1 cellular context compared by ENCODE assay signal in genomic region chr7:106750773-106751172, GRCh38.
TF ChIP-seq lines count a peak whose summit lies in the region.

No MANE protein-coding gene starts in this region.

TF ChIP-seq in K562, 482 proteins besides CTCF, POLR2A, EP300 and RAD21 (continued from another document):
- no peak for TF ChIP-seq ATF4 (CRISPR knock-in tag; IDR thresholded peaks at IDR 0.05)
- TF ChIP-seq RCOR1 (IDR thresholded peaks at IDR 0.05; ENCODE audit: borderline replicate concordance in 1 of 2, low read depth in 2 of 2, low read length in 2 of 2): peak in 1 of 2 experiments; percentile 36; a peak in 1 of 4 replicates
- no peak for TF ChIP-seq RBM39 (optimal IDR thresholded peaks at IDR 0.05; ENCODE audit: low read depth, low read length)
- TF ChIP-seq CXXC5 (CRISPR knock-in tag; IDR thresholded peaks at IDR 0.05): no peak
- TF ChIP-seq MAFG (tag; conservative IDR thresholded peaks at IDR 0.05): 0 out of 2 replicates have a peak, but pooled peaks have one; percentile 28
